ENCODE assay signal across 8 cellular contexts in genomic region chr17:35373532-35373983, GRCh38. TPM values are rescaled to one million over a fixed set of nuclear protein-coding genes. Genes with fewer than 3 reads are reported as not detected.
A peak's percentile ranks its signal among the peaks of the same experiment; 100 is the strongest.
DNase-seq lines count a peak whose midpoint lies in the region; ATAC-seq and TF ChIP-seq lines count a peak whose summit lies in the region.

TSS of gene SLFN11 (minus strand) at chr17:35373621. CDS start at chr17:35363807, 9,814 bp downstream.

- H3K36me3 ChIP-seq in HUES64 (ENCODE audit: insufficient read depth, low read length): no peaks in the 10 kb centered on the region
- H3K36me3 ChIP-seq in cardiac muscle cell: no peaks in the 10 kb centered on the region
- no peaks in the 10 kb centered on the region for H3K36me3 ChIP-seq in transverse colon

- DNase-seq in SW 1271 (lab: John Stamatoyannopoulos, UW) (peak; percentile 77 to 89), cardiac muscle cell (ENCODE audit: low read depth in 1 of 2, low spot score in 1 of 2) (peak in 1 of 2 donors; percentile 95), posterior cingulate gyrus (peak in 8 of 10 donors; percentile 28 to 89 (median 51)), transverse colon (peak; percentile 85), NCI-H524 (lab: John Stamatoyannopoulos, UW) (no peak)
- DNase-seq in activated naive CD8-positive, alpha-beta T cell treated with anti-CD3 and anti-CD28 coated beads, Interleukin-2, amount 50 U/mL, for 24 hours: peak; percentile 93

- peak; percentile 41 for ATAC-seq in GM18502 (IDR thresholded peaks at IDR 0.05; ENCODE audit: poor library complexity, unreplicated experiment)
- peak; percentile 59 for ATAC-seq in activated naive CD8-positive, alpha-beta T cell treated with anti-CD3 and anti-CD28 coated beads, Interleukin-2, amount 50 U/mL, for 24 hours

- no peaks in the 10 kb centered on the region for H3K27me3 Mint-ChIP-seq in activated naive CD8-positive, alpha-beta T cell treated with anti-CD3 and anti-CD28 coated beads, Interleukin-2, amount 50 U/mL, for 24 hours

- H3K9me3 ChIP-seq in HUES64 (ENCODE audit: insufficient read depth, low read depth, low read length) (no peaks in the 10 kb centered on the region), cardiac muscle cell (ENCODE audit: low read depth) (no peaks in the 10 kb centered on the region), transverse colon (no peaks in the 10 kb centered on the region)

- H3K9ac ChIP-seq in HUES64 (ENCODE audit: low read depth, low read length): peak within 1 kb of the TSS; percentile 44; the same call in 1 of the 2 replicates

- H3K9me3 Mint-ChIP-seq in activated naive CD8-positive, alpha-beta T cell treated with anti-CD3 and anti-CD28 coated beads, Interleukin-2, amount 50 U/mL, for 24 hours: peaks cover 25% of the 10 kb centered on the region

- no peak for TF ChIP-seq CTCF in cardiac muscle cell (IDR thresholded peaks at IDR 0.05; ENCODE audit: low read depth, low read length)
- TF ChIP-seq CTCF in transverse colon (IDR thresholded peaks at IDR 0.05): no peak

- no peak for TF ChIP-seq EP300 in transverse colon (IDR thresholded peaks at IDR 0.05; ENCODE audit: low read depth)

- H3K27me3 ChIP-seq in HUES64 (ENCODE audit: insufficient read depth, low read length) (peaks cover 73% of the 10 kb centered on the region), cardiac muscle cell (peaks cover 98% of the 10 kb centered on the region), transverse colon (peaks cover 46% of the 10 kb centered on the region)

- no peak within 1 kb of the TSS for H3K27ac ChIP-seq in HUES64 (ENCODE audit: low read depth, low read length)
- no peak within 1 kb of the TSS for H3K27ac ChIP-seq in cardiac muscle cell
- peak within 1 kb of the TSS; percentile 89 to 92 (median 90) for H3K27ac ChIP-seq in transverse colon

- in situ Hi-C loops in transverse colon (cut with MboI; ENCODE audit: low pct_ligation_motif_present in 1 of 4, low pct_unique_long_range_greater_than_20kb in 1 of 4, low sequenced_read_pairs in 3 of 4): no loop called here

- H3K4me1 ChIP-seq in HUES64 (ENCODE audit: insufficient read depth, low read length) (peaks cover 4% of the 10 kb centered on the region; the same call in 1 of the 2 replicates), cardiac muscle cell (ENCODE audit: low read depth) (no peaks in the 10 kb centered on the region), transverse colon (peaks cover 0 to 5% (median 0%) of the 10 kb centered on the region in 4 donors)

- under 1% methylated on average over 22 of the region's 22 CpGs for WGBS in HUES64
- 2% methylated on average over 22 of the region's 22 CpGs; no CpG with 5 or more reads in 1 of the 2 donors for WGBS in transverse colon (ENCODE audit: low coverage in 1 of 2), 2 donors

- intact Hi-C loops in posterior cingulate gyrus (cut with DNase I): no loop called here
- intact Hi-C loops in transverse colon (cut with DNase I; ENCODE audit: low total_unique reads): no loop called here

- H3K36me3 Mint-ChIP-seq in activated naive CD8-positive, alpha-beta T cell treated with anti-CD3 and anti-CD28 coated beads, Interleukin-2, amount 50 U/mL, for 24 hours (ENCODE audit: low read depth): peaks cover 34% of the 10 kb centered on the region

- H3K4me3 ChIP-seq in HUES64 (ENCODE audit: low read length) (peak within 1 kb of the TSS; percentile 54), cardiac muscle cell (peak within 1 kb of the TSS; percentile 2), transverse colon (peak within 1 kb of the TSS; percentile 53 to 68 (median 57))

- peak within 1 kb of the TSS; percentile 96 for H3K4me3 Mint-ChIP-seq in activated naive CD8-positive, alpha-beta T cell treated with anti-CD3 and anti-CD28 coated beads, Interleukin-2, amount 50 U/mL, for 24 hours

- peak; percentile 83 for TF ChIP-seq POLR2A in transverse colon (IDR thresholded peaks at IDR 0.05)

- H3K27ac Mint-ChIP-seq in activated naive CD8-positive, alpha-beta T cell treated with anti-CD3 and anti-CD28 coated beads, Interleukin-2, amount 50 U/mL, for 24 hours: peak within 1 kb of the TSS; percentile 98

- peaks cover 59% of the 10 kb centered on the region for H3K4me1 Mint-ChIP-seq in activated naive CD8-positive, alpha-beta T cell treated with anti-CD3 and anti-CD28 coated beads, Interleukin-2, amount 50 U/mL, for 24 hours

RNA-seq across cellular contexts. Expression of gene SLFN11, which starts in this region (rescaled TPM):
- 0.90 TPM for polyA plus RNA-seq in HUES64 (2013, experiment 1 of 2)
- polyA plus RNA-seq in HUES64 (2013, experiment 2 of 2): 0.95 TPM
- total RNA-seq in cardiac muscle cell: not detected in 2 replicates
- polyA plus RNA-seq in cardiac muscle cell: not detected in 2 replicates
- 10 to 100 TPM in 1 of 4 donors, 1 to 10 TPM in 3; 3.0 to 18.6 (median 6.0) TPM for total RNA-seq in transverse colon

Comparison
In these comparisons a context has a peak if more than half of its experiments do, and no peak if none do; other contexts are left out.
1. H3K27ac ChIP-seq: peak in transverse colon (4 of 4); none in HUES64 (single experiment) and cardiac muscle cell (single experiment).
2. H3K4me3 ChIP-seq: peak in every context shown above with its lines; median percentile 57 in transverse colon; 54 in HUES64; 2 in cardiac muscle cell.
3. DNase-seq: peak in SW 1271 (2 of 2), activated naive CD8-positive, alpha-beta T cell treated with anti-CD3 and anti-CD28 coated beads, Interleukin-2, amount 50 U/mL, for 24 hours (single experiment), posterior cingulate gyrus (8 of 10) and transverse colon (single experiment); none in NCI-H524 (0 of 2).